8 cellular contexts compared by ENCODE assay signal in the genomic region with DNA sequence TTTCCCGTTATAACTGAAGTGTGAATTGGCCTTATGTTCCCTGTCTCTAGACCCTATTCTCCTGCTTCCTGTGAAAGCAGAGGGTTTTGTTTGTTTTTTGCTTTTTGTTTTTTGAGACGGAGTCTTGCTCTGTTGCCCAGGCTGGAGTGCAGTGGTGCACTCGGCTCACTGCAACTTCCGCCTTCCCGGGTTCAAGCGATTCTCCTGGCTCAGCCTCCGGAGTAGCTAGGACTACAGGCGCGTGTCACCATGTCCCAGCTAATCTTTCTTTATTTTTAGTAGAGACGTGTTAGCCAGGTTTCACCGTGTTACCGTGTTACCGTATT. TPM values are rescaled to one million over a fixed set of nuclear protein-coding genes. Genes with fewer than 3 reads are reported as not detected.
DNase-seq lines count a peak whose midpoint lies in the region; ATAC-seq, FAIRE-seq and TF ChIP-seq lines count a peak whose summit lies in the region.

No MANE protein-coding gene starts in this region.

- dilution Hi-C loops in keratinocyte (cut with MboI; ENCODE audit: extremely low pct_ligation_motif_present, low sequenced_read_pairs) = no loop called here

- TF ChIP-seq CTCF in body of pancreas (IDR thresholded peaks at IDR 0.05) = no peak
- no peak for TF ChIP-seq CTCF in keratinocyte (optimal IDR thresholded peaks at IDR 0.05 in 1 of 3, IDR thresholded peaks at IDR 0.05 in 1 of 3, conservative IDR thresholded peaks at IDR 0.05 in 1 of 3; ENCODE audit: extremely low read depth in 1 of 3, insufficient read depth in 2 of 3, low read length in 3 of 3)
- TF ChIP-seq CTCF in SK-N-SH (IDR thresholded peaks at IDR 0.05) = no peak
- no peak for TF ChIP-seq CTCF in foreskin keratinocyte (conservative IDR thresholded peaks at IDR 0.05)

- H2AFZ ChIP-seq in keratinocyte (ENCODE audit: control insufficient read depth, low read length) = peak overlapping the region; percentile 60
- H2AFZ ChIP-seq in SK-N-SH (ENCODE audit: low read depth) = no peak overlapping the region

- no peak for DNase-seq in body of pancreas
- DNase-seq in keratinocyte (ENCODE audit: low read depth, low spot score) = no peak
- DNase-seq in stimulated activated effector memory CD8-positive, alpha-beta T cell treated with anti-CD3 and anti-CD28 coated beads, Interleukin-12 subunit alpha, Interleukin-12 subunit beta, amount 100 ng/mL, for 72 hours (ENCODE audit: low spot score in 2 of 2) = no peak
- no peak for DNase-seq in GDM1 (lab: John Stamatoyannopoulos, UW)
- DNase-seq in SK-N-SH = no peak
- DNase-seq in NCI-H2107 (lab: John Stamatoyannopoulos, UW) = no peak
- DNase-seq in foreskin keratinocyte = no peak

- H3K4me2 ChIP-seq in keratinocyte (ENCODE audit: control insufficient read depth, extremely low read depth, insufficient read depth, low read depth, low read length) = peak overlapping the region; percentile 89
- no peak overlapping the region for H3K4me2 ChIP-seq in SK-N-SH

- H3K27ac ChIP-seq in HUES64 (ENCODE audit: low read depth, low read length) (no peak overlapping the region), body of pancreas (peak overlapping the region; percentile 95 to 97 (median 97)), keratinocyte (ENCODE audit: control insufficient read depth, insufficient read depth, low read length) (no peak overlapping the region), SK-N-SH (ENCODE audit: low read depth in 2 of 2, low read length in 1 of 2) (no peak overlapping the region), foreskin keratinocyte (no peak overlapping the region)

- TF ChIP-seq EP300 in SK-N-SH (IDR thresholded peaks at IDR 0.05; ENCODE audit: borderline replicate concordance in 1 of 2, low read depth in 1 of 2, low read length in 1 of 2) = no peak

- intact Hi-C loops in body of pancreas (cut with DNase I) = no loop called here

- TF ChIP-seq POLR2A in body of pancreas (IDR thresholded peaks at IDR 0.05) = no peak

- FAIRE-seq in keratinocyte (lab: Jason Lieb, UNC) = no peak

- peak overlapping the region; percentile 40; the same call in 1 of the 2 replicates for H3K9ac ChIP-seq in HUES64 (ENCODE audit: low read depth, low read length)
- peak overlapping the region; percentile 34 for H3K9ac ChIP-seq in keratinocyte (ENCODE audit: control insufficient read depth, extremely low read depth, insufficient read depth, low read length)
- no peak overlapping the region for H3K9ac ChIP-seq in SK-N-SH

- no peaks in the 10 kb centered on the region for H3K36me3 ChIP-seq in HUES64 (ENCODE audit: insufficient read depth, low read length)
- H3K36me3 ChIP-seq in body of pancreas (replicated peaks in 1 of 2; ENCODE audit: insufficient read depth in 1 of 2, low read depth in 2 of 2) = peaks cover 7 to 9% of the 10 kb centered on the region in 2 donors
- peaks cover 4 to 12% of the 10 kb centered on the region in 2 experiments for H3K36me3 ChIP-seq in keratinocyte (ENCODE audit: control insufficient read depth in 2 of 2, extremely low read depth in 1 of 2, insufficient read depth in 2 of 2, low read length in 2 of 2)
- peaks cover 0 to 10% of the 10 kb centered on the region in 2 experiments for H3K36me3 ChIP-seq in SK-N-SH (replicated peaks in 1 of 2; ENCODE audit: control insufficient read depth in 1 of 2, insufficient read depth in 2 of 2, low read length in 1 of 2)

- WGBS in HUES64 = 40% methylated on average over 13 of the region's 13 CpGs
- WGBS in body of pancreas, 2 donors = 10 to 11% methylated on average over 13 of the region's 13 CpGs
- WGBS in SK-N-SH (ENCODE audit: low lambda C conversion rate) = 90% methylated on average over 13 of the region's 13 CpGs

- TF ChIP-seq RAD21 in SK-N-SH (IDR thresholded peaks at IDR 0.05; ENCODE audit: low read length) = no peak

- POLR2A ChIA-PET in SK-N-SH (lab: Yijun Ruan, JAX) = interaction anchor here (1.2 to 1.5 kb wide), 2 partner anchors 15 to 19 kb away, joined by 3 to 5 read pairs; partner anchors contain the start of gene PEX6

- peak overlapping the region; percentile 56 for H3K4me3 ChIP-seq in HUES64 (ENCODE audit: low read length)
- H3K4me3 ChIP-seq in body of pancreas = peak overlapping the region in 1 of 2 donors; percentile 53
- peak overlapping the region; percentile 35 to 69 (median 62) for H3K4me3 ChIP-seq in keratinocyte (ENCODE audit: control insufficient read depth in 2 of 3, extremely low read depth in 1 of 3, insufficient read depth in 2 of 3, low read depth in 1 of 3, low read length in 3 of 3)
- no peak overlapping the region for H3K4me3 ChIP-seq in SK-N-SH (ENCODE audit: low read depth in 2 of 2, low read length in 1 of 2)

- H3K4me1 ChIP-seq in HUES64 (ENCODE audit: insufficient read depth, low read length) (no peaks in the 10 kb centered on the region; the same call in 1 of the 2 replicates), body of pancreas (peaks cover 43% of the 10 kb centered on the region), keratinocyte (ENCODE audit: control insufficient read depth, extremely low read depth, insufficient read depth, low read length) (peaks cover 9% of the 10 kb centered on the region), SK-N-SH (ENCODE audit: control insufficient read depth in 1 of 2, insufficient read depth in 2 of 2, low read depth in 1 of 2, low read length in 1 of 2) (peaks cover 0 to 7% of the 10 kb centered on the region in 2 experiments; a peak in 1 of 4 replicates), foreskin keratinocyte (no peaks in the 10 kb centered on the region)

- peak overlapping the region; percentile 69 for H3K4me3 Mint-ChIP-seq in stimulated activated effector memory CD8-positive, alpha-beta T cell treated with anti-CD3 and anti-CD28 coated beads, Interleukin-12 subunit alpha, Interleukin-12 subunit beta, amount 100 ng/mL, for 72 hours

- H4K20me1 ChIP-seq in keratinocyte (ENCODE audit: control insufficient read depth, extremely low read depth, insufficient read depth, low read length) = no peaks in the 10 kb centered on the region
- H4K20me1 ChIP-seq in SK-N-SH (ENCODE audit: insufficient read depth) = no peaks in the 10 kb centered on the region

- CTCF ChIA-PET in SK-N-SH (lab: Yijun Ruan, JAX) = interaction anchor here (1.1 kb wide), 1 partner anchor 170 kb away, joined by 3 read pairs; no protein-coding TSS in a partner anchor

- H3K27ac Mint-ChIP-seq in stimulated activated effector memory CD8-positive, alpha-beta T cell treated with anti-CD3 and anti-CD28 coated beads, Interleukin-12 subunit alpha, Interleukin-12 subunit beta, amount 100 ng/mL, for 72 hours = no peak overlapping the region

- H3K36me3 Mint-ChIP-seq in stimulated activated effector memory CD8-positive, alpha-beta T cell treated with anti-CD3 and anti-CD28 coated beads, Interleukin-12 subunit alpha, Interleukin-12 subunit beta, amount 100 ng/mL, for 72 hours = peaks cover 8% of the 10 kb centered on the region

- H3K9me3 Mint-ChIP-seq in stimulated activated effector memory CD8-positive, alpha-beta T cell treated with anti-CD3 and anti-CD28 coated beads, Interleukin-12 subunit alpha, Interleukin-12 subunit beta, amount 100 ng/mL, for 72 hours = no peaks in the 10 kb centered on the region

- H3K79me2 ChIP-seq in keratinocyte (ENCODE audit: control insufficient read depth, insufficient read depth, low read length) (no peaks in the 10 kb centered on the region), SK-N-SH (ENCODE audit: insufficient read depth) (no peaks in the 10 kb centered on the region)

- no peaks in the 10 kb centered on the region for H3K9me2 ChIP-seq in SK-N-SH

- ATAC-seq in body of pancreas = no peak
- ATAC-seq in stimulated activated effector memory CD8-positive, alpha-beta T cell treated with anti-CD3 and anti-CD28 coated beads, Interleukin-12 subunit alpha, Interleukin-12 subunit beta, amount 100 ng/mL, for 72 hours = no peak
- ATAC-seq in foreskin keratinocyte = no peak

- peaks cover 17% of the 10 kb centered on the region for H3K4me1 Mint-ChIP-seq in stimulated activated effector memory CD8-positive, alpha-beta T cell treated with anti-CD3 and anti-CD28 coated beads, Interleukin-12 subunit alpha, Interleukin-12 subunit beta, amount 100 ng/mL, for 72 hours

- H3K9me1 ChIP-seq in keratinocyte (ENCODE audit: control insufficient read depth, extremely low read depth, insufficient read depth, low read length) = no peaks in the 10 kb centered on the region

- H3K27me3 ChIP-seq in HUES64 (ENCODE audit: insufficient read depth, low read length) = peaks cover 30% of the 10 kb centered on the region
- no peaks in the 10 kb centered on the region for H3K27me3 ChIP-seq in body of pancreas
- H3K27me3 ChIP-seq in keratinocyte (ENCODE audit: control insufficient read depth, extremely low read depth, insufficient read depth, low read length) = no peaks in the 10 kb centered on the region
- no peaks in the 10 kb centered on the region for H3K27me3 ChIP-seq in SK-N-SH (ENCODE audit: insufficient read depth)
- no peaks in the 10 kb centered on the region for H3K27me3 ChIP-seq in foreskin keratinocyte

- H3K9me3 ChIP-seq in HUES64 (ENCODE audit: insufficient read depth, low read depth, low read length) = no peaks in the 10 kb centered on the region
- no peaks in the 10 kb centered on the region for H3K9me3 ChIP-seq in body of pancreas
- no peaks in the 10 kb centered on the region for H3K9me3 ChIP-seq in keratinocyte (ENCODE audit: control insufficient read depth, low read depth, low read length)
- H3K9me3 ChIP-seq in SK-N-SH = no peaks in the 10 kb centered on the region

- no peaks in the 10 kb centered on the region for H3F3A ChIP-seq in SK-N-SH (replicated peaks; ENCODE audit: insufficient read depth)

RNA-seq across cellular contexts. Expression of gene GNMT, which starts 0.7 kb away (rescaled TPM):
- polyA plus RNA-seq in HUES64 (2013, experiment 1 of 2) = 1.00 TPM
- 0.89 TPM for polyA plus RNA-seq in HUES64 (2013, experiment 2 of 2)
- total RNA-seq in body of pancreas (100 to 1,000 TPM in 1 of 2 donors, 10 to 100 TPM in 1; 67.2 to 630 TPM), foreskin keratinocyte (0.20 and 0.32 TPM in 2 replicates)
- polyA plus RNA-seq in keratinocyte (0.08 to 0.10 TPM in 2 of 3 replicates, not detected in the other), SK-N-SH (2012; rRNA removed) (1.4 and 2.0 TPM in 2 replicates), foreskin keratinocyte (0.09 and 0.26 TPM in 2 replicates)
- not detected for polyA plus RNA-seq in keratinocyte (2011; ENCODE audit: low read depth)
- polyA plus RNA-seq in keratinocyte (2011; cell fraction: cytosol; rRNA removed) = not detected in 2 replicates
- 0.22 and 0.23 TPM in 2 replicates for polyA plus RNA-seq in keratinocyte (2011; cell fraction: nucleus; rRNA removed)
- not detected in 2 replicates for polyA plus RNA-seq in keratinocyte (2012; ENCODE audit: low replicate concordance)
- polyA minus RNA-seq in keratinocyte = 0.92 TPM in 1 of 3 replicates, not detected in the others
- polyA minus RNA-seq in keratinocyte (2011; cell fraction: cytosol; rRNA and poly(A)+ RNA removed) = not detected
- polyA minus RNA-seq in keratinocyte (2011; cell fraction: nucleus; rRNA and poly(A)+ RNA removed) = not detected in 2 replicates
- 0.48 and 0.56 TPM in 2 replicates for polyA plus RNA-seq in SK-N-SH (2012; cell fraction: cytosol; rRNA removed)
- polyA plus RNA-seq in SK-N-SH (2012; cell fraction: nucleus; rRNA removed) = 11.9 and 12.7 TPM in 2 replicates

RNA-seq across cellular contexts. Expression of gene PEX6, which starts 19.1 kb away (rescaled TPM):
- 2.4 TPM for polyA plus RNA-seq in HUES64 (2013, experiment 1 of 2)
- polyA plus RNA-seq in HUES64 (2013, experiment 2 of 2) = 3.4 TPM
- 10 to 100 TPM; 18.1 to 26.2 TPM for total RNA-seq in body of pancreas
- 5.6 to 8.7 TPM (median 7.5 TPM) in 3 replicates for polyA plus RNA-seq in keratinocyte
- 3.3 TPM for polyA plus RNA-seq in keratinocyte (2011; ENCODE audit: low read depth)
- 4.6 and 7.6 TPM in 2 replicates for polyA plus RNA-seq in keratinocyte (2011; cell fraction: cytosol; rRNA removed)
- polyA plus RNA-seq in keratinocyte (2011; cell fraction: nucleus; rRNA removed) = 15.7 and 18.5 TPM in 2 replicates
- polyA plus RNA-seq in keratinocyte (2012; ENCODE audit: low replicate concordance) = 11.8 and 14.5 TPM in 2 replicates
- 10.1 to 16.9 TPM (median 14.6 TPM) in 3 replicates for polyA minus RNA-seq in keratinocyte
- 17.5 TPM for polyA minus RNA-seq in keratinocyte (2011; cell fraction: cytosol; rRNA and poly(A)+ RNA removed)
- polyA minus RNA-seq in keratinocyte (2011; cell fraction: nucleus; rRNA and poly(A)+ RNA removed) = 12.4 and 14.8 TPM in 2 replicates
- 12.5 and 15.3 TPM in 2 replicates for polyA plus RNA-seq in SK-N-SH (2012; rRNA removed)
- polyA plus RNA-seq in SK-N-SH (2012; cell fraction: cytosol; rRNA removed) = 5.2 and 8.4 TPM in 2 replicates
- 57.9 and 73.6 TPM in 2 replicates for polyA plus RNA-seq in SK-N-SH (2012; cell fraction: nucleus; rRNA removed)
- 10.3 and 20.5 TPM in 2 replicates for total RNA-seq in foreskin keratinocyte
- polyA plus RNA-seq in foreskin keratinocyte = 8.1 and 15.3 TPM in 2 replicates

RNA-seq across cellular contexts. Expression of gene PPP2R5D, which starts 24.5 kb away (rescaled TPM):
- 41.2 TPM for polyA plus RNA-seq in HUES64 (2013, experiment 1 of 2)
- polyA plus RNA-seq in HUES64 (2013, experiment 2 of 2) = 46.0 TPM
- 10 to 100 TPM in 1 of 2 donors, 1 to 10 TPM in 1; 8.2 to 13.5 TPM for total RNA-seq in body of pancreas
- 44.4 to 59.9 TPM (median 49.6 TPM) in 3 replicates for polyA plus RNA-seq in keratinocyte
- 25.3 TPM for polyA plus RNA-seq in keratinocyte (2011; ENCODE audit: low read depth)
- polyA plus RNA-seq in keratinocyte (2011; cell fraction: cytosol; rRNA removed) = 67.1 and 68.5 TPM in 2 replicates
- polyA plus RNA-seq in keratinocyte (2011; cell fraction: nucleus; rRNA removed) = 70.1 and 74.5 TPM in 2 replicates
- 23.0 and 42.6 TPM in 2 replicates for polyA plus RNA-seq in keratinocyte (2012; ENCODE audit: low replicate concordance)
- 74.9 to 108 TPM (median 82.2 TPM) in 3 replicates for polyA minus RNA-seq in keratinocyte
- polyA minus RNA-seq in keratinocyte (2011; cell fraction: cytosol; rRNA and poly(A)+ RNA removed) = 38.6 TPM
- polyA minus RNA-seq in keratinocyte (2011; cell fraction: nucleus; rRNA and poly(A)+ RNA removed) = 19.1 and 36.2 TPM in 2 replicates
- polyA plus RNA-seq in SK-N-SH (2012; rRNA removed) = 37.6 and 38.6 TPM in 2 replicates
- polyA plus RNA-seq in SK-N-SH (2012; cell fraction: cytosol; rRNA removed) = 31.0 and 31.8 TPM in 2 replicates
- 58.5 and 70.9 TPM in 2 replicates for polyA plus RNA-seq in SK-N-SH (2012; cell fraction: nucleus; rRNA removed)
- 42.9 and 44.4 TPM in 2 replicates for total RNA-seq in foreskin keratinocyte
- 36.4 and 37.7 TPM in 2 replicates for polyA plus RNA-seq in foreskin keratinocyte

RNA-seq across cellular contexts. Expression of gene CNPY3, which starts 30.6 kb away (rescaled TPM):
- polyA plus RNA-seq in HUES64 (2013, experiment 1 of 2) = 52.7 TPM
- 58.8 TPM for polyA plus RNA-seq in HUES64 (2013, experiment 2 of 2)
- 10 to 100 TPM; 50.8 to 74.7 TPM for total RNA-seq in body of pancreas
- 15.8 to 30.9 TPM (median 19.7 TPM) in 3 replicates for polyA plus RNA-seq in keratinocyte
- 17.5 TPM for polyA plus RNA-seq in keratinocyte (2011; ENCODE audit: low read depth)
- 13.6 and 22.5 TPM in 2 replicates for polyA plus RNA-seq in keratinocyte (2011; cell fraction: cytosol; rRNA removed)
- polyA plus RNA-seq in keratinocyte (2011; cell fraction: nucleus; rRNA removed) = 21.3 and 22.4 TPM in 2 replicates
- 15.1 and 28.1 TPM in 2 replicates for polyA plus RNA-seq in keratinocyte (2012; ENCODE audit: low replicate concordance)
- 15.5 to 22.5 TPM (median 17.9 TPM) in 3 replicates for polyA minus RNA-seq in keratinocyte
- polyA minus RNA-seq in keratinocyte (2011; cell fraction: cytosol; rRNA and poly(A)+ RNA removed) = 19.0 TPM
- polyA minus RNA-seq in keratinocyte (2011; cell fraction: nucleus; rRNA and poly(A)+ RNA removed) = 10.4 and 12.6 TPM in 2 replicates
- polyA plus RNA-seq in SK-N-SH (2012; rRNA removed) = 59.2 and 77.5 TPM in 2 replicates
- polyA plus RNA-seq in SK-N-SH (2012; cell fraction: cytosol; rRNA removed) = 50.5 and 59.8 TPM in 2 replicates
- 53.7 and 63.5 TPM in 2 replicates for polyA plus RNA-seq in SK-N-SH (2012; cell fraction: nucleus; rRNA removed)
- total RNA-seq in foreskin keratinocyte = 34.5 and 38.7 TPM in 2 replicates
- 49.0 and 49.5 TPM in 2 replicates for polyA plus RNA-seq in foreskin keratinocyte

RNA-seq across cellular contexts. Expression of gene PTCRA, which starts 44.0 kb away (rescaled TPM):
- not detected for polyA plus RNA-seq in HUES64 (2013, experiment 1 of 2)
- polyA plus RNA-seq in HUES64 (2013, experiment 2 of 2) = not detected
- total RNA-seq in body of pancreas (not detected), foreskin keratinocyte (not detected in 2 replicates)
- polyA plus RNA-seq in keratinocyte (not detected in 3 replicates), SK-N-SH (2012; rRNA removed) (not detected in 2 replicates), foreskin keratinocyte (not detected in 2 replicates)
- not detected for polyA plus RNA-seq in keratinocyte (2011; ENCODE audit: low read depth)
- polyA plus RNA-seq in keratinocyte (2011; cell fraction: cytosol; rRNA removed) = not detected in 2 replicates
- not detected in 2 replicates for polyA plus RNA-seq in keratinocyte (2011; cell fraction: nucleus; rRNA removed)
- not detected in 2 replicates for polyA plus RNA-seq in keratinocyte (2012; ENCODE audit: low replicate concordance)
- not detected in 3 replicates for polyA minus RNA-seq in keratinocyte
- not detected for polyA minus RNA-seq in keratinocyte (2011; cell fraction: cytosol; rRNA and poly(A)+ RNA removed)
- not detected in 2 replicates for polyA minus RNA-seq in keratinocyte (2011; cell fraction: nucleus; rRNA and poly(A)+ RNA removed)
- not detected in 2 replicates for polyA plus RNA-seq in SK-N-SH (2012; cell fraction: cytosol; rRNA removed)
- polyA plus RNA-seq in SK-N-SH (2012; cell fraction: nucleus; rRNA removed) = not detected in 2 replicates

Comparison
In these comparisons a context has a peak if more than half of its experiments do, and no peak if none do; other contexts are left out.
1. H3K27ac ChIP-seq: peak in body of pancreas (4 of 4); none in HUES64 (single experiment), keratinocyte (single experiment), SK-N-SH (0 of 2) and foreskin keratinocyte (single experiment).
2. H3K4me3 ChIP-seq: peak in HUES64 (single experiment) and keratinocyte (3 of 3); none in SK-N-SH (0 of 2).